ENCODE assay signal across 8 cellular contexts in genomic region chr1:248838357-248839167, GRCh38. TPM values are rescaled to one million over a fixed set of nuclear protein-coding genes. Genes with fewer than 3 reads are reported as not detected.
DNase-seq lines count a peak whose midpoint lies in the region; ATAC-seq and TF ChIP-seq lines count a peak whose summit lies in the region.

No MANE protein-coding gene starts in this region.

- CTCF ChIA-PET in OCI-LY7 (lab: Charles Lee; ENCODE audit: unreplicated experiment), result interaction anchor here (1.3 kb wide), 2 partner anchors 20 kb away, joined by 7 to 8 read pairs; partner anchors contain the start of gene ZNF692

- POLR2A ChIA-PET in OCI-LY7 (lab: Charles Lee), result interaction anchor here (1.3 to 5.5 kb wide), 10 partner anchors 11 to 68 kb away, joined by 3 to 70 read pairs (median 10); partner anchors contain the start of genes PGBD2, SH3BP5L and ZNF692

- H3K27me3 ChIP-seq in HUES64 (ENCODE audit: insufficient read depth, low read length) (peaks cover 14% of the 10 kb centered on the region; the same call in 1 of the 2 replicates), muscle layer of duodenum (ENCODE audit: low read depth, low read length) (no peaks in the 10 kb centered on the region)

- H2AFZ ChIP-seq in OCI-LY7 (ENCODE audit: low read length), result peak overlapping the region; percentile 68

- peaks cover 1% of the 10 kb centered on the region for H3K36me3 Mint-ChIP-seq in activated T-cell treated with anti-CD3 and anti-CD28 coated beads, Interleukin-2, amount 50 U/mL, for 4 hours (ENCODE audit: insufficient read depth)

- BruUV-seq in OCI-LY7 (replicated peaks; lab: Mats Ljungman, UMichigan), result no TSS peak

- peak overlapping the region; percentile 79 for H3K27ac ChIP-seq in HUES64 (ENCODE audit: low read depth, low read length)
- peak overlapping the region; percentile 74 for H3K27ac ChIP-seq in OCI-LY7 (ENCODE audit: low read depth, low read length, poor library complexity, severe bottlenecking)
- H3K27ac ChIP-seq in muscle layer of duodenum (ENCODE audit: low read length), result peak overlapping the region; percentile 99

- DNase-seq in DMS153 (lab: John Stamatoyannopoulos, UW) (peak; percentile 86), OCI-LY7 (ENCODE audit: low spot score) (peak; percentile 93)
- peak; percentile 82 for DNase-seq in activated T-cell treated with anti-CD3 and anti-CD28 coated beads, Interleukin-2, amount 50 U/mL, for 4 hours
- peak; percentile 69 to 77 for DNase-seq in stimulated activated CD8-positive, alpha-beta memory T cell treated with anti-CD3 and anti-CD28 coated beads, Interleukin-7, amount 100 ng/mL, for 4 hours (ENCODE audit: low read depth in 2 of 2)

- peak overlapping the region; percentile 84 for H3K9ac ChIP-seq in HUES64 (ENCODE audit: low read depth, low read length)

- H3K9me3 ChIP-seq in HUES64 (ENCODE audit: insufficient read depth, low read depth, low read length) (no peaks in the 10 kb centered on the region), OCI-LY7 (ENCODE audit: low read length) (no peaks in the 10 kb centered on the region), muscle layer of duodenum (ENCODE audit: control insufficient read depth in 1 of 2, low read length in 2 of 2) (no peaks in the 10 kb centered on the region)

- peaks cover 28% of the 10 kb centered on the region for H3K4me1 Mint-ChIP-seq in activated T-cell treated with anti-CD3 and anti-CD28 coated beads, Interleukin-2, amount 50 U/mL, for 4 hours (ENCODE audit: low read depth)

- intact Hi-C loops in OCI-LY7 (cut with micrococcal nuclease; ENCODE audit: unreplicated experiment), result loop anchor here (1.0 kb wide), 5 partner anchors 12 to 215 kb away; partner anchors contain the start of gene PGBD2

- H3K4me3 ChIP-seq in HUES64 (ENCODE audit: low read length) (peak overlapping the region; percentile 84), OCI-LY7 (ENCODE audit: low read depth, low read length, poor library complexity, severe bottlenecking) (peak overlapping the region; percentile 86), muscle layer of duodenum (ENCODE audit: low read depth in 1 of 2, low read length in 2 of 2) (peak overlapping the region; percentile 74 to 77)

- H4K20me1 ChIP-seq in OCI-LY7 (ENCODE audit: insufficient read depth, low read length), result no peaks in the 10 kb centered on the region

- H3K36me3 ChIP-seq in HUES64 (ENCODE audit: insufficient read depth, low read length) (no peaks in the 10 kb centered on the region), OCI-LY7 (ENCODE audit: insufficient read depth, low read length) (peaks cover 11% of the 10 kb centered on the region; the same call in 1 of the 2 replicates), muscle layer of duodenum (ENCODE audit: control insufficient read depth in 1 of 2, insufficient read depth in 2 of 2, low read length in 2 of 2) (peaks cover 0 to 10% of the 10 kb centered on the region in 2 donors)

- H3K9me2 ChIP-seq in OCI-LY7 (ENCODE audit: insufficient read depth, low read length), result no peaks in the 10 kb centered on the region

- H3K79me2 ChIP-seq in OCI-LY7 (ENCODE audit: insufficient read depth, low read depth, low read length), result peaks cover 16% of the 10 kb centered on the region

- H3K4me1 ChIP-seq in HUES64 (ENCODE audit: insufficient read depth, low read length), result peaks cover 6% of the 10 kb centered on the region; the same call in 1 of the 2 replicates
- peaks cover 24% of the 10 kb centered on the region for H3K4me1 ChIP-seq in OCI-LY7 (ENCODE audit: insufficient read depth, low read length, poor library complexity, severe bottlenecking)
- H3K4me1 ChIP-seq in muscle layer of duodenum (ENCODE audit: control insufficient read depth in 1 of 2, insufficient read depth in 2 of 2, low read length in 2 of 2), result peaks cover 13 to 28% of the 10 kb centered on the region in 2 donors

- no peak overlapping the region for H3K4me3 Mint-ChIP-seq in activated T-cell treated with anti-CD3 and anti-CD28 coated beads, Interleukin-2, amount 50 U/mL, for 4 hours

- peak overlapping the region; percentile 89 for H3K4me2 ChIP-seq in OCI-LY7 (ENCODE audit: low read length)

- H3K27me3 Mint-ChIP-seq in activated T-cell treated with anti-CD3 and anti-CD28 coated beads, Interleukin-2, amount 50 U/mL, for 4 hours (ENCODE audit: low read depth), result peaks cover 3% of the 10 kb centered on the region

- under 1% methylated on average over 82 of the region's 82 CpGs for WGBS in HUES64

- no peak for TF ChIP-seq CTCF in OCI-LY7 (conservative IDR thresholded peaks at IDR 0.05; ENCODE audit: low read length)

- peak; percentile 66 for ATAC-seq in GM21515 (IDR thresholded peaks at IDR 0.05; ENCODE audit: unreplicated experiment)
- ATAC-seq in activated T-cell treated with anti-CD3 and anti-CD28 coated beads, Interleukin-2, amount 50 U/mL, for 4 hours, result peak; percentile 70 to 73
- peak; percentile 82 for ATAC-seq in esophagus mucosa

- H3K9me3 Mint-ChIP-seq in activated T-cell treated with anti-CD3 and anti-CD28 coated beads, Interleukin-2, amount 50 U/mL, for 4 hours, result no peaks in the 10 kb centered on the region

RNA-seq across cellular contexts. Expression of gene ZNF672, which starts 0.5 kb away (rescaled TPM):
- 18.0 TPM for polyA plus RNA-seq in HUES64 (2013, experiment 1 of 2)
- polyA plus RNA-seq in HUES64 (2013, experiment 2 of 2), result 21.2 TPM
- total RNA-seq in OCI-LY7 (2014; rRNA removed; shearing (Covaris generic)), result 45.7 and 56.1 TPM in 2 replicates
- 50.0 and 52.7 TPM in 2 replicates for total RNA-seq in OCI-LY7 (2022)
- 10 to 100 TPM; 35.9 to 38.3 (median 37.2) TPM for total RNA-seq in activated T-cell treated with anti-CD3 and anti-CD28 coated beads, Interleukin-2, amount 50 U/mL, for 4 hours
- total RNA-seq in esophagus mucosa, result 16.8 TPM

RNA-seq across cellular contexts. Expression of gene SH3BP5L, which starts 12.8 kb away (rescaled TPM):
- 13.9 TPM for polyA plus RNA-seq in HUES64 (2013, experiment 1 of 2)
- 15.6 TPM for polyA plus RNA-seq in HUES64 (2013, experiment 2 of 2)
- total RNA-seq in OCI-LY7 (2014; rRNA removed; shearing (Covaris generic)), result 14.5 and 16.9 TPM in 2 replicates
- total RNA-seq in OCI-LY7 (2022) (21.8 and 24.5 TPM in 2 replicates), esophagus mucosa (17.1 TPM)
- 10 to 100 TPM; 14.9 to 16.4 (median 16.1) TPM for total RNA-seq in activated T-cell treated with anti-CD3 and anti-CD28 coated beads, Interleukin-2, amount 50 U/mL, for 4 hours

RNA-seq across cellular contexts. Expression of gene ZNF692, which starts 20.3 kb away (rescaled TPM):
- 26.5 TPM for polyA plus RNA-seq in HUES64 (2013, experiment 1 of 2)
- polyA plus RNA-seq in HUES64 (2013, experiment 2 of 2), result 26.2 TPM
- total RNA-seq in OCI-LY7 (2014; rRNA removed; shearing (Covaris generic)), result 49.7 and 65.0 TPM in 2 replicates
- total RNA-seq in OCI-LY7 (2022) (66.2 and 67.4 TPM in 2 replicates), esophagus mucosa (16.6 TPM)
- 10 to 100 TPM; 59.8 to 72.6 (median 70.1) TPM for total RNA-seq in activated T-cell treated with anti-CD3 and anti-CD28 coated beads, Interleukin-2, amount 50 U/mL, for 4 hours

Comparison
In these comparisons a context has a peak if more than half of its experiments do, and no peak if none do; other contexts are left out.
1. Peak in every context shown above with its lines: DNase-seq, ATAC-seq, H3K4me3 ChIP-seq and H3K27ac ChIP-seq.